24 cellular contexts compared by ENCODE assay signal in the genomic region with DNA sequence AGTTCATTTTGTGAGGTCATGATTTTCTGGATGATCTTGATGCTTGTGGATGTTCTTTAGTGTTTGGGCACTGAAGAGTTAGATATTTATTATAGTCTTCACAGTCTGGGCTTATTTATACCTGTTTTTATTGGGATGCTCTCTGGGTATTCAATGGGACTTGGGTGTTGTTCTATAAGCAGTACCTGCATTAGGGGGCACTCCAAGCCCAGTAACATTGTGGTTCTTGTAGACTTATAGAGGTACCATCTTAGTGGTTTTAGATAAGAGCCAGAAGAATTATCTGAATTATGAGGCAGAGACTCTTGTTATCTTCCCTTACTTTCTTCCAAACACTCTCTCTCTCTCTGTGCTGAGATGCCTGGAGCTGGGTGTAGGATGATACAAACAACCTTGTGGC.
DNase-seq lines count a peak whose midpoint lies in the region; ATAC-seq and TF ChIP-seq lines count a peak whose summit lies in the region.
"Had no signal": no experiment of that assay in that cellular context is flagged by ENCODE, and none has a peak within 500 bp of the region (broad histone marks: within the 10 kb centered on the region; RNA-seq: fewer than 3 reads in every experiment).

No MANE protein-coding gene starts in this region.

- H3K4me1 ChIP-seq in OCI-LY3 (ENCODE audit: low read length) (no peaks in the 10 kb centered on the region), mesenchymal stem cell (ENCODE audit: control insufficient read depth, insufficient read depth, low read depth, low read length) (no peaks in the 10 kb centered on the region)
- H3K4me1 ChIP-seq: SJCRH30 had no signal

- H2BK12ac ChIP-seq in mesenchymal stem cell (ENCODE audit: low read length in 2 of 2): no peak overlapping the region

- H3K18ac ChIP-seq in mesenchymal stem cell (ENCODE audit: low read depth in 1 of 2, low read length in 2 of 2): no peak overlapping the region

- no peak overlapping the region for H3K9ac ChIP-seq in OCI-LY3 (ENCODE audit: low read length)
- no peak overlapping the region for H3K9ac ChIP-seq in mesenchymal stem cell (ENCODE audit: low read length)

- no peak overlapping the region for H2AFZ ChIP-seq in OCI-LY3 (ENCODE audit: low read depth, low read length)
- H2AFZ ChIP-seq in mesenchymal stem cell (ENCODE audit: low read depth, low read length): no peak overlapping the region

- H3K27ac ChIP-seq in OCI-LY3 (ENCODE audit: low read length): no peak overlapping the region
- H3K27ac ChIP-seq in mesenchymal stem cell (ENCODE audit: low read length, poor library complexity, severe bottlenecking): no peak overlapping the region
- H3K27ac ChIP-seq: 22Rv1, C4-2B, SJCRH30 had no signal

- no peak for ATAC-seq in HG02970 (IDR thresholded peaks at IDR 0.05; ENCODE audit: low FRiP score, unreplicated experiment)
- ATAC-seq: T-cell had no signal

- H3K4ac ChIP-seq in mesenchymal stem cell (ENCODE audit: low read depth in 1 of 2, low read length in 2 of 2): no peak overlapping the region

- H3K9me3 ChIP-seq in OCI-LY3 (ENCODE audit: insufficient read depth, low read length): no peaks in the 10 kb centered on the region
- H3K9me3 ChIP-seq in mesenchymal stem cell (ENCODE audit: control insufficient read depth, low read length): no peaks in the 10 kb centered on the region
- H3K9me3 ChIP-seq: SJCRH30 had no signal

- H3K4me3 ChIP-seq in OCI-LY3 (ENCODE audit: low read length): no peak overlapping the region
- H3K4me3 ChIP-seq in mesenchymal stem cell (ENCODE audit: insufficient read depth in 1 of 2, low read depth in 1 of 2, low read length in 2 of 2): no peak overlapping the region
- H3K4me3 ChIP-seq: SJCRH30 had no signal

- H2BK5ac ChIP-seq in mesenchymal stem cell (ENCODE audit: low read depth, low read length, poor library complexity, severe bottlenecking): no peak overlapping the region

- H3K14ac ChIP-seq in mesenchymal stem cell (ENCODE audit: low read length in 2 of 2): no peak overlapping the region

- H4K20me1 ChIP-seq in OCI-LY3 (ENCODE audit: insufficient read depth, low read length): no peaks in the 10 kb centered on the region

- H3K4me3 Mint-ChIP-seq in endothelial cell (ENCODE audit: unreplicated experiment): no peak overlapping the region
- H3K4me3 Mint-ChIP-seq: CD8-positive, alpha-beta memory T cell; HFFc6; T-cell had no signal

- no peak overlapping the region for H2AK5ac ChIP-seq in mesenchymal stem cell (ENCODE audit: low read length, severe bottlenecking)

- no peak overlapping the region for H2BK15ac ChIP-seq in mesenchymal stem cell (ENCODE audit: low read depth, poor library complexity, severe bottlenecking)

- no peaks in the 10 kb centered on the region for H3K27me3 ChIP-seq in OCI-LY3 (ENCODE audit: low read depth, low read length)
- H3K27me3 ChIP-seq in mesenchymal stem cell (ENCODE audit: control insufficient read depth in 1 of 2, insufficient read depth in 1 of 2, low read length in 2 of 2): no peaks in the 10 kb centered on the region
- H3K27me3 ChIP-seq: SJCRH30 had no signal

- H3K27ac Mint-ChIP-seq in endothelial cell (ENCODE audit: unreplicated experiment): no peak overlapping the region
- H3K27ac Mint-ChIP-seq: CD8-positive, alpha-beta memory T cell; HFFc6; T-cell had no signal

- H3K79me2 ChIP-seq in OCI-LY3 (ENCODE audit: low read length): no peaks in the 10 kb centered on the region

- H2BK120ac ChIP-seq in mesenchymal stem cell (ENCODE audit: low read depth, low read length): no peak overlapping the region

- no peak overlapping the region for H4K8ac ChIP-seq in mesenchymal stem cell (ENCODE audit: low read length)

- H3K4me2 ChIP-seq in OCI-LY3 (ENCODE audit: low read length) (no peak overlapping the region), mesenchymal stem cell (ENCODE audit: low read length, poor library complexity, severe bottlenecking) (no peak overlapping the region)

- H3K36me3 Mint-ChIP-seq in endothelial cell (ENCODE audit: low read depth, unreplicated experiment): no peaks in the 10 kb centered on the region
- H3K36me3 Mint-ChIP-seq: CD8-positive, alpha-beta memory T cell; T-cell had no signal

- H3K27me3 Mint-ChIP-seq in endothelial cell (ENCODE audit: unreplicated experiment): peaks cover 1% of the 10 kb centered on the region
- H3K27me3 Mint-ChIP-seq: CD8-positive, alpha-beta memory T cell; T-cell had no signal

- peak overlapping the region; percentile 67 for H4K91ac ChIP-seq in mesenchymal stem cell (ENCODE audit: low read length)

- DNase-seq in DMS53 (lab: John Stamatoyannopoulos, UW) (peak; percentile 25), DMS53 treated with DMSO at 0.1 percent for 48 hours (lab: John Stamatoyannopoulos, UW; ENCODE audit: unreplicated experiment) (no peak), COR-L47 (lab: John Stamatoyannopoulos, UW) (peak; percentile 18), mesenchymal stem cell (no peak), endothelial cell (ENCODE audit: low spot score) (no peak), NCI-H510A (lab: John Stamatoyannopoulos, UW) (no peak)
- DNase-seq: AML-193; CD8-positive, alpha-beta memory T cell; H7; HFFc6; KBM-7; MM.1S; NCI-H1048; NCI-H1417 treated with DMSO at 0.1 percent for 48 hours; NCI-H1930; NCI-H2171; NCI-H345; NCI-H524 treated with DMSO at 0.1 percent for 48 hours; SJCRH30; T-cell had no signal

- H3K9me3 Mint-ChIP-seq in endothelial cell (ENCODE audit: unreplicated experiment): no peaks in the 10 kb centered on the region

- no peaks in the 10 kb centered on the region for H3K4me1 Mint-ChIP-seq in endothelial cell (ENCODE audit: unreplicated experiment)
- H3K4me1 Mint-ChIP-seq: CD8-positive, alpha-beta memory T cell; T-cell had no signal

- no peak overlapping the region for H3K23ac ChIP-seq in mesenchymal stem cell (ENCODE audit: low read length in 2 of 2)

- H3K36me3 ChIP-seq in OCI-LY3 (replicated peaks; ENCODE audit: low read depth, low read length) (no peaks in the 10 kb centered on the region), mesenchymal stem cell (ENCODE audit: control insufficient read depth in 1 of 2, insufficient read depth in 2 of 2, low read depth in 1 of 2, low read length in 2 of 2) (no peaks in the 10 kb centered on the region)
- H3K36me3 ChIP-seq: SJCRH30 had no signal

- no peaks in the 10 kb centered on the region for H3K79me1 ChIP-seq in mesenchymal stem cell (replicated peaks; ENCODE audit: low read length, poor library complexity, severe bottlenecking)

- TF ChIP-seq CTCF in OCI-LY3 (IDR thresholded peaks at IDR 0.05; ENCODE audit: low read depth, low read length) (peak; percentile 37), endothelial cell (IDR thresholded peaks at IDR 0.05; ENCODE audit: unreplicated experiment) (no peak)

Comparison
In these comparisons a context has a peak if more than half of its experiments do, and no peak if none do; other contexts are left out.
1. DNase-seq: peak in DMS53 (single experiment) and COR-L47 (single experiment); none in DMS53 treated with DMSO at 0.1 percent for 48 hours (single experiment), mesenchymal stem cell (single experiment), endothelial cell (single experiment) and NCI-H510A (single experiment).